Comparison of ENCODE assay signal across 16 cellular contexts in genomic region chr14:37198907-37199306, GRCh38. TPM values are rescaled to one million over a fixed set of nuclear protein-coding genes. Genes with fewer than 3 reads are reported as not detected.
DNase-seq lines count a peak whose midpoint lies in the region; ATAC-seq and TF ChIP-seq lines count a peak whose summit lies in the region.
"Had no signal": no experiment of that assay in that cellular context is flagged by ENCODE, and none has a peak within 500 bp of the region (broad histone marks: within the 10 kb centered on the region; RNA-seq: fewer than 3 reads in every experiment).

No MANE protein-coding gene starts in this region.

- DNase-seq in HCT116 (ENCODE audit: low read depth, low spot score), result no peak
- DNase-seq in glutamatergic neuron, result no peak
- no peak for DNase-seq in skeletal muscle cell (ENCODE audit: low read depth)
- no peak for DNase-seq in NCI-H2081 treated with DMSO at 0.1 percent for 48 hours (lab: John Stamatoyannopoulos, UW)
- DNase-seq in activated CD4-positive, alpha-beta T cell treated with anti-CD3 and anti-CD28 coated beads for 48 hours, result no peak
- DNase-seq: activated CD4-positive, alpha-beta T cell treated with anti-CD3 and anti-CD28 coated beads, Interleukin-2, amount 10 ng/mL, durations not matched to agents 7 days and 5 days; activated T-cell treated with anti-CD3 and anti-CD28 coated beads, Interleukin-2, amount 50 U/mL, for 24 hours; adrenal gland; MV-4-11; NCI-H82; ovary; stimulated activated CD4-positive, alpha-beta T cell treated with anti-CD3 and anti-CD28 coated beads, Interleukin-15, amount 100 ng/mL, for 24 hours had no signal

- peaks cover 21% of the 10 kb centered on the region for H3K79me2 ChIP-seq in HCT116 (ENCODE audit: insufficient read depth, low read length)

- H3K27ac Mint-ChIP-seq in glutamatergic neuron (ENCODE audit: unreplicated experiment), result no peak overlapping the region
- H3K27ac Mint-ChIP-seq: activated CD4-positive, alpha-beta T cell treated with anti-CD3 and anti-CD28 coated beads, Interleukin-2, amount 10 ng/mL, durations not matched to agents 7 days and 5 days; activated T-cell treated with anti-CD3 and anti-CD28 coated beads, Interleukin-2, amount 50 U/mL, for 24 hours had no signal

- no TSS peak for BruUV-seq in HCT116 (replicated peaks; lab: Mats Ljungman, UMichigan)

- H3K9me3 ChIP-seq in HCT116 (ENCODE audit: control insufficient read depth in 1 of 2, insufficient read depth in 1 of 2, low read depth in 1 of 2, low read length in 2 of 2), result no peaks in the 10 kb centered on the region
- H3K9me3 ChIP-seq: adrenal gland, ovary had no signal

- no peaks in the 10 kb centered on the region for H3K4me1 Mint-ChIP-seq in glutamatergic neuron (ENCODE audit: low read depth, unreplicated experiment)

- H3K36me3 Mint-ChIP-seq in glutamatergic neuron (ENCODE audit: unreplicated experiment), result no peaks in the 10 kb centered on the region

- TF ChIP-seq RAD21 in HCT116 (IDR thresholded peaks at IDR 0.05; ENCODE audit: low read depth), result no peak

- H3K9me2 ChIP-seq in HCT116 (ENCODE audit: insufficient read depth), result no peaks in the 10 kb centered on the region

- peak overlapping the region in 1 of 2 experiments; percentile 77; a peak in 2 of 4 replicates for H3K4me3 ChIP-seq in HCT116 (replicated peaks in 1 of 2; ENCODE audit: low read depth in 1 of 2, low read length in 2 of 2)
- peak overlapping the region; percentile 64 for H3K4me3 ChIP-seq in WI38 (ENCODE audit: low read depth, low read length)
- H3K4me3 ChIP-seq in skeletal muscle cell (ENCODE audit: low read depth, low read length), result peak overlapping the region; percentile 77

- no peaks in the 10 kb centered on the region for H3K36me3 ChIP-seq in HCT116 (ENCODE audit: control insufficient read depth in 1 of 2, insufficient read depth in 2 of 2, low read length in 2 of 2)
- H3K36me3 ChIP-seq: adrenal gland, ovary had no signal

- ATAC-seq in HCT116 (no peak), GM18498 (IDR thresholded peaks at IDR 0.05; ENCODE audit: unreplicated experiment) (no peak)

- TF ChIP-seq CTCF in HCT116 (IDR thresholded peaks at IDR 0.05 in 2 of 3, conservative IDR thresholded peaks at IDR 0.05 in 1 of 3; ENCODE audit: borderline replicate concordance in 1 of 3, insufficient read depth in 1 of 3, low read depth in 2 of 3, low read length in 2 of 3) (no peak), WI38 (IDR thresholded peaks at IDR 0.05; ENCODE audit: low read depth, low read length) (no peak), glutamatergic neuron (IDR thresholded peaks at IDR 0.05; ENCODE audit: partially characterized antibody, unreplicated experiment) (no peak)

- no peaks in the 10 kb centered on the region for H3K27me3 ChIP-seq in HCT116 (ENCODE audit: insufficient read depth, low read length)
- H3K27me3 ChIP-seq: adrenal gland, ovary had no signal

- no peak for TF ChIP-seq POLR2A in HCT116 (IDR thresholded peaks at IDR 0.05; ENCODE audit: borderline replicate concordance, extremely low read depth, insufficient read depth, insufficient read length)

- RAD21 ChIA-PET in HCT116 (lab: Charles Lee; ENCODE audit: low non-redundant PET in 1 of 2, low total read pairs in 2 of 2, uncharacterized antibody in 2 of 2, unreplicated experiment in 2 of 2), result no interaction called here

- no peaks in the 10 kb centered on the region; the same call in 1 of the 2 replicates for H4K20me1 ChIP-seq in HCT116 (ENCODE audit: insufficient read depth)

- H3K4me3 Mint-ChIP-seq in glutamatergic neuron (ENCODE audit: unreplicated experiment), result peak overlapping the region; percentile 91

- no peak overlapping the region for H2AFZ ChIP-seq in HCT116 (ENCODE audit: low read depth, low read length, poor library complexity, severe bottlenecking)

- H3K27me3 Mint-ChIP-seq in glutamatergic neuron (ENCODE audit: unreplicated experiment), result no peaks in the 10 kb centered on the region

- POLR2A ChIA-PET in HCT116 (lab: Charles Lee), result no interaction called here

- CTCF ChIA-PET in HCT116 (lab: Charles Lee), result interaction anchor here (2.3 kb wide), 1 partner anchor 31 kb away, joined by 7 read pairs; no protein-coding TSS in a partner anchor

- H3K4me1 ChIP-seq in HCT116 (ENCODE audit: control insufficient read depth in 1 of 2, insufficient read depth in 2 of 2, low read length in 2 of 2), result peaks cover 12 to 48% of the 10 kb centered on the region in 2 experiments

- H3K9me3 Mint-ChIP-seq in glutamatergic neuron (ENCODE audit: unreplicated experiment), result no peaks in the 10 kb centered on the region
- H3K9me3 Mint-ChIP-seq: activated CD4-positive, alpha-beta T cell treated with anti-CD3 and anti-CD28 coated beads, Interleukin-2, amount 10 ng/mL, durations not matched to agents 7 days and 5 days; activated T-cell treated with anti-CD3 and anti-CD28 coated beads, Interleukin-2, amount 50 U/mL, for 24 hours had no signal

- H3K27ac ChIP-seq in HCT116 (ENCODE audit: low read depth, low read length), result no peak overlapping the region

- intact Hi-C loops in HCT116 (cut with micrococcal nuclease), result no loop called here

- no peak overlapping the region for H3K9ac ChIP-seq in HCT116 (ENCODE audit: low read length)

- H3K4me2 ChIP-seq in HCT116 (ENCODE audit: low read length), result peak overlapping the region; percentile 72

TF ChIP-seq in HCT116, 20 proteins besides CTCF, POLR2A, EP300 and RAD21:
- TF ChIP-seq FOSL1 (IDR thresholded peaks at IDR 0.05; ENCODE audit: low read depth), result no peak
- no peak for TF ChIP-seq ZBTB33 (IDR thresholded peaks at IDR 0.05; ENCODE audit: extremely low read depth, insufficient replicate concordance, low read length)
- TF ChIP-seq EZH2phosphoT487 (IDR thresholded peaks at IDR 0.05; ENCODE audit: borderline replicate concordance), result no peak
- TF ChIP-seq ELF1 (IDR thresholded peaks at IDR 0.05; ENCODE audit: borderline replicate concordance, low read depth), result no peak
- no peak for TF ChIP-seq CBX3 (IDR thresholded peaks at IDR 0.05; ENCODE audit: low read depth)
- no peak for TF ChIP-seq SIN3A (IDR thresholded peaks at IDR 0.05; ENCODE audit: low read depth)
- TF ChIP-seq SP1 (IDR thresholded peaks at IDR 0.05; ENCODE audit: low read depth), result no peak

RNA-seq across cellular contexts. Expression of gene MIPOL1, which starts 1.2 kb away (rescaled TPM):
- 15.4 TPM for total RNA-seq in HCT116 (2021; ENCODE audit: unreplicated experiment)
- 5.0 and 5.4 TPM in 2 replicates for polyA plus RNA-seq in HCT116 (2012)
- total RNA-seq in glutamatergic neuron (ENCODE audit: unreplicated experiment), result 14.5 TPM
- total RNA-seq: activated CD4-positive, alpha-beta T cell treated with anti-CD3 and anti-CD28 coated beads, Interleukin-2, amount 10 ng/mL, durations not matched to agents 7 days and 5 days; T-helper 2 cell treated with Interferon-gamma antibody and Interleukin-4, amounts not matched to agents 100 ng/mL and 5 ng/mL, for 36 hours had no signal

RNA-seq across cellular contexts. Expression of gene SLC25A21, which starts 26.5 kb away (rescaled TPM):
- total RNA-seq in HCT116 (2021; ENCODE audit: unreplicated experiment) (3.5 TPM), glutamatergic neuron (ENCODE audit: unreplicated experiment) (0.91 TPM)
- 0.55 and 1.1 TPM in 2 replicates for polyA plus RNA-seq in HCT116 (2012)
- total RNA-seq: activated CD4-positive, alpha-beta T cell treated with anti-CD3 and anti-CD28 coated beads, Interleukin-2, amount 10 ng/mL, durations not matched to agents 7 days and 5 days; HT-29; T-helper 2 cell treated with Interferon-gamma antibody and Interleukin-4, amounts not matched to agents 100 ng/mL and 5 ng/mL, for 36 hours had no signal
